ENCODE assay signal across 12 cellular contexts in genomic region chr5:145484195-145484594, GRCh38.
DNase-seq lines count a peak whose midpoint lies in the region; ATAC-seq and TF ChIP-seq lines count a peak whose summit lies in the region.
"Had no signal": no experiment of that assay in that cellular context is flagged by ENCODE, and none has a peak within 500 bp of the region (broad histone marks: within the 10 kb centered on the region; RNA-seq: fewer than 3 reads in every experiment).

No MANE protein-coding gene starts in this region.

- BruUV-seq in mammary epithelial cell (replicated peaks; lab: Mats Ljungman, UMichigan) = no TSS peak

- H3K9me3 ChIP-seq in mammary epithelial cell (replicated peaks; ENCODE audit: insufficient read depth, low read length) = no peaks in the 10 kb centered on the region

- intact Hi-C loops in mammary epithelial cell (cut with micrococcal nuclease) (no loop called here), left colon (cut with DNase I, micrococcal nuclease) (no loop called here)

- H3K4me1 ChIP-seq in mammary epithelial cell (ENCODE audit: insufficient read depth, low read length) = peaks cover 22% of the 10 kb centered on the region

- H3K36me3 ChIP-seq in mammary epithelial cell (ENCODE audit: insufficient read depth, low read length) = no peaks in the 10 kb centered on the region

- in situ Hi-C loops in mammary epithelial cell (cut with MboI; ENCODE audit: low sequenced_read_pairs in 2 of 2) = no loop called here

- H3K4me2 ChIP-seq in mammary epithelial cell (ENCODE audit: insufficient read depth, low read depth, low read length) = no peak overlapping the region

- peak overlapping the region; percentile 44 for H3K27ac ChIP-seq in mammary epithelial cell (ENCODE audit: insufficient read depth, low read depth, low read length)

- H2AFZ ChIP-seq in mammary epithelial cell (ENCODE audit: low read depth, low read length) = no peak overlapping the region

- peak; percentile 38 for DNase-seq in AG04449 (ENCODE audit: low read depth, low spot score)
- peak; percentile 72 for DNase-seq in HT1080 (ENCODE audit: low read depth)
- DNase-seq in mammary epithelial cell = peak; percentile 74
- no peak for DNase-seq in left colon
- no peak for DNase-seq in activated effector memory CD4-positive, alpha-beta T cell treated with Interleukin-2 at 50 U/mL for 16 hours
- DNase-seq: activated CD4-positive, alpha-beta T cell treated with anti-CD3 and anti-CD28 coated beads for 36 hours; NCI-H1417 treated with DMSO at 0.1 percent for 48 hours; NCI-H774 had no signal

- no peaks in the 10 kb centered on the region for H4K20me1 ChIP-seq in mammary epithelial cell (ENCODE audit: insufficient read depth, low read length)

- POLR2A ChIA-PET in AG04449 (lab: Yijun Ruan, JAX) = interaction anchor here (0.5 to 1.0 kb wide), 3 partner anchors 11 to 1151 kb away, joined by 3 read pairs; no protein-coding TSS in a partner anchor

- no peak overlapping the region for H3K9ac ChIP-seq in mammary epithelial cell (ENCODE audit: insufficient read depth, low read length)

- no peaks in the 10 kb centered on the region for H3K27me3 ChIP-seq in mammary epithelial cell (ENCODE audit: insufficient read depth, low read length)

- 30% methylated on average over 1 of the region's 1 CpG for WGBS in mammary epithelial cell (ENCODE audit: low coverage, missing lambda C conversion rate)

- peak; percentile 58 for ATAC-seq in left colon
- no peak for ATAC-seq in GM21526 (IDR thresholded peaks at IDR 0.05; ENCODE audit: low FRiP score, unreplicated experiment)
- ATAC-seq in GM18907 (IDR thresholded peaks at IDR 0.05; ENCODE audit: unreplicated experiment) = no peak
- ATAC-seq in GM18520 (IDR thresholded peaks at IDR 0.05; ENCODE audit: unreplicated experiment) = no peak
- ATAC-seq: activated CD4-positive, alpha-beta T cell treated with anti-CD3 and anti-CD28 coated beads for 36 hours had no signal

- TF ChIP-seq CTCF in AG04449 (IDR thresholded peaks at IDR 0.05; ENCODE audit: insufficient read depth, low read length, missing control alignments) (no peak), mammary epithelial cell (conservative IDR thresholded peaks at IDR 0.05 in 1 of 2, IDR thresholded peaks at IDR 0.05 in 1 of 2; ENCODE audit: extremely low read depth in 1 of 2, insufficient read depth in 1 of 2, low read depth in 1 of 2, low read length in 2 of 2) (no peak)

- dilution Hi-C loops in mammary epithelial cell (cut with HindIII; ENCODE audit: low sequenced_read_pairs) = no loop called here

- CTCF ChIA-PET in AG04449 (lab: Yijun Ruan, JAX) = interaction anchor here (3.8 kb wide), 1 partner anchor 10 kb away, joined by 13 read pairs; no protein-coding TSS in a partner anchor
- CTCF ChIA-PET in mammary epithelial cell (lab: Charles Lee; ENCODE audit: low non-redundant PET) = no interaction called here

- no peaks in the 10 kb centered on the region for H3K79me2 ChIP-seq in mammary epithelial cell (ENCODE audit: insufficient read depth, low read length)

- no peak overlapping the region for H3K4me3 ChIP-seq in AG04449 (ENCODE audit: low read depth, low read length)
- no peak overlapping the region for H3K4me3 ChIP-seq in mammary epithelial cell (replicated peaks in 1 of 3; ENCODE audit: insufficient read depth in 1 of 3, low read depth in 2 of 3, low read length in 3 of 3)
- H3K4me3 ChIP-seq: lung had no signal

Comparison
In these comparisons a context has a peak if more than half of its experiments do, and no peak if none do; other contexts are left out.
1. DNase-seq: peak in AG04449 (single experiment), HT1080 (single experiment) and mammary epithelial cell (single experiment); none in left colon (0 of 2) and activated effector memory CD4-positive, alpha-beta T cell treated with Interleukin-2 at 50 U/mL for 16 hours (single experiment).